ENCODE assay signal across 35 cellular contexts in genomic region chr10:122748496-122748895, GRCh38. TPM values are rescaled to one million over a fixed set of nuclear protein-coding genes. Genes with fewer than 3 reads are reported as not detected.
"Had no signal": no experiment of that assay in that cellular context is flagged by ENCODE, and none has a peak within 500 bp of the region (broad histone marks: within the 10 kb centered on the region; RNA-seq: fewer than 3 reads in every experiment).

No MANE protein-coding gene starts in this region.

- H3K27me3 ChIP-seq: neural progenitor cell, ovary, thyroid gland, tibial nerve, vagina had no signal

- H3K4me1 ChIP-seq: parathyroid adenoma, psoas muscle, spleen, suprapubic skin, thyroid gland, tibial nerve, upper lobe of left lung, vagina had no signal

- FAIRE-seq: urothelium cell line had no signal

- H3K4me3 ChIP-seq: neural progenitor cell, ovary, psoas muscle, skin epidermis, smooth muscle cell, spleen, suprapubic skin, thoracic aorta, thyroid gland, tibial nerve, upper lobe of left lung, vagina had no signal

- H3K4me2 ChIP-seq: neural progenitor cell, smooth muscle cell had no signal

- H3K9me3 ChIP-seq: ovary, psoas muscle, spleen, suprapubic skin, thoracic aorta, thyroid gland, tibial nerve, upper lobe of left lung, vagina had no signal

- DNase-seq: natural killer cell; occipital lobe; ovary; posterior cingulate gyrus; psoas muscle; right cardiac atrium; spleen; stimulated activated CD4-positive, alpha-beta T cell treated with anti-CD3 and anti-CD28 coated beads, Interleukin-12 subunit alpha, Interleukin-12 subunit beta, amount 100 ng/mL, for 4 hours; stimulated activated CD4-positive, alpha-beta T cell treated with anti-CD3 and anti-CD28 coated beads, Interleukin-1b, Interleukin-23, amount 100 ng/mL, for 48 hours; stimulated activated CD4-positive, alpha-beta T cell treated with anti-CD3 and anti-CD28 coated beads, Interleukin-4, amount 100 ng/mL, for 1 hour; stimulated activated CD4-positive, alpha-beta T cell treated with anti-CD3 and anti-CD28 coated beads, Interleukin-4, amount 100 ng/mL, for 4 hours; stimulated activated CD8-positive, alpha-beta memory T cell treated with anti-CD3 and anti-CD28 coated beads, Interleukin-4, amount 100 ng/mL, for 48 hours; stimulated activated naive CD4-positive, alpha-beta T cell; stimulated activated naive CD8-positive, alpha-beta T cell treated with anti-CD3 and anti-CD28 coated beads, Interleukin-15, amount 100 ng/mL, for 72 hours; stimulated activated naive CD8-positive, alpha-beta T cell treated with anti-CD3 and anti-CD28 coated beads, Interleukin-15, Interleukin-2, amounts not matched to agents 100 U/mL and 50 U/mL, for 24 hours; substantia nigra; thyroid gland; trophoblast cell; upper lobe of left lung had no signal

- H2AFZ ChIP-seq: neural progenitor cell, parathyroid adenoma had no signal

- ATAC-seq: natural killer cell; psoas muscle; right cardiac atrium; sciatic nerve; stimulated activated memory B cell treated with anti-CD40 and anti-IgM and Interleukin-4, amounts not matched to agents 10 μg/mL and 1 μg/mL and 100 μg/mL, for 72 hours; stimulated activated naive CD8-positive, alpha-beta T cell treated with anti-CD3 and anti-CD28 coated beads, Interleukin-15, amount 100 ng/mL, for 72 hours; stimulated activated naive CD8-positive, alpha-beta T cell treated with anti-CD3 and anti-CD28 coated beads, Interleukin-15, Interleukin-2, amounts not matched to agents 100 U/mL and 50 U/mL, for 24 hours had no signal

- H3K9ac ChIP-seq: neural progenitor cell, parathyroid adenoma had no signal

- H3K27ac ChIP-seq: neural progenitor cell, ovary, parathyroid adenoma, psoas muscle, skin epidermis, spleen, suprapubic skin, thoracic aorta, thyroid gland, tibial nerve, upper lobe of left lung, vagina had no signal

- H3K36me3 ChIP-seq: neural progenitor cell, ovary, spleen, suprapubic skin, thoracic aorta, thyroid gland, tibial nerve, upper lobe of left lung, vagina had no signal

- H3K79me2 ChIP-seq: parathyroid adenoma had no signal

RNA-seq across cellular contexts. Expression of gene C10orf120, which starts 48.9 kb away (rescaled TPM):
- total RNA-seq: natural killer cell, occipital lobe, osteoblast, ovary, progenitor cell of endocrine pancreas, psoas muscle, renal cortical epithelial cell, right cardiac atrium, sciatic nerve, smooth muscle cell, spleen, suprapubic skin, thoracic aorta, thyroid gland, tibial nerve, upper lobe of left lung, ureter, vagina had no signal
- polyA plus RNA-seq: neural cell, ovary, psoas muscle, right cardiac atrium, smooth muscle cell, spleen had no signal
